In the genomic region with DNA sequence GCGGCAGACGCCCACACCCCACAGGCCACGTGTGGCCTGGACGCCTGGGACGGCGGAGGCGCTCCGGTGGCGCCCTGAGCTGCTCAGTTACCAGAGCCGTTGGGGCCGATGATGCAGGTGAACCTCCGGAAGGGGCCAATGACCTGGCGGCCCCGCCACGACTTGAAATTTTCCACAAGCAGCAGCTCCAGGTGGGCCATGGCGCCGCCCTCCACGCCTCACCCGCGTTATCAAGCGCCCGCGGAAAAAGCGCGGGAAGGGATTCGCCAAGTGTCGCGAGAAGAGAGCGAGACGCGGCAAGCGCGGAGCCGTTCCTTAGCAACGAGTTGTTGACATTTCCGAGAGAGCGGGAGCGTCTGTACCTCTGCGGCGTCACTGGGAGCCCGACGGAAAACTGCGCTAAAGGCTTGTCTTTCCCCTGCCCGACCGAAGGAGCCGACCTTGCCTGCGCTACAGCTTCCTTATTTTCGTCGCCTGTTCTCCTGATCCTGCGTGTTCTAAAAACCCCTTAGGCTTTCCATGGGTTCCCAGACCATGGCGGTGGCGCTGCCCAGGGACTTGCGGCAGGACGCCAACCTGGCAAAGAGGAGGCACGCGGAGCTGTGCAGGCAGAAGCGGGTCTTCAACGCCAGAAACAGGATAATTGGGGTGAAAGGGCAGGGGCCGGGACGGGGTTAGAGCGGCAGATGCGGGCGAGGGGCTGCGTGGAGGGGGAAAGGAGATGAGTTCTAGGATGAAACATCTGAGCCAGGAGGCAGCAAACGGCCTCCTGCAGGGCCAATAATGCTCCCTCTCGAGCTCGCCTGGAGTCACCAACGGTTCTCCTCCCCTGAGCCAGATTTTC, we compare ENCODE assay signal across 8 cellular contexts. TPM values are rescaled to one million over a fixed set of nuclear protein-coding genes. Genes with fewer than 3 reads are reported as not detected.
DNase-seq lines count a peak whose midpoint lies in the region; ATAC-seq, FAIRE-seq and TF ChIP-seq lines count a peak whose summit lies in the region.

A gene with protein sequence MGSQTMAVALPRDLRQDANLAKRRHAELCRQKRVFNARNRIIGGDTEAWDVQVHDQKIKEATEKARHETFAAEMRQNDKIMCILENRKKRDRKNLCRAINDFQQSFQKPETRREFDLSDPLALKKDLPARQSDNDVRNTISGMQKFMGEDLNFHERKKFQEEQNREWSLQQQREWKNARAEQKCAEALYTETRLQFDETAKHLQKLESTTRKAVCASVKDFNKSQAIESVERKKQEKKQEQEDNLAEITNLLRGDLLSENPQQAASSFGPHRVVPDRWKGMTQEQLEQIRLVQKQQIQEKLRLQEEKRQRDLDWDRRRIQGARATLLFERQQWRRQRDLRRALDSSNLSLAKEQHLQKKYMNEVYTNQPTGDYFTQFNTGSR (plus strand): TSS at position 326 of the 844 bp plus-strand sequence. CDS start 194 bp downstream, at position 520.
A gene with protein sequence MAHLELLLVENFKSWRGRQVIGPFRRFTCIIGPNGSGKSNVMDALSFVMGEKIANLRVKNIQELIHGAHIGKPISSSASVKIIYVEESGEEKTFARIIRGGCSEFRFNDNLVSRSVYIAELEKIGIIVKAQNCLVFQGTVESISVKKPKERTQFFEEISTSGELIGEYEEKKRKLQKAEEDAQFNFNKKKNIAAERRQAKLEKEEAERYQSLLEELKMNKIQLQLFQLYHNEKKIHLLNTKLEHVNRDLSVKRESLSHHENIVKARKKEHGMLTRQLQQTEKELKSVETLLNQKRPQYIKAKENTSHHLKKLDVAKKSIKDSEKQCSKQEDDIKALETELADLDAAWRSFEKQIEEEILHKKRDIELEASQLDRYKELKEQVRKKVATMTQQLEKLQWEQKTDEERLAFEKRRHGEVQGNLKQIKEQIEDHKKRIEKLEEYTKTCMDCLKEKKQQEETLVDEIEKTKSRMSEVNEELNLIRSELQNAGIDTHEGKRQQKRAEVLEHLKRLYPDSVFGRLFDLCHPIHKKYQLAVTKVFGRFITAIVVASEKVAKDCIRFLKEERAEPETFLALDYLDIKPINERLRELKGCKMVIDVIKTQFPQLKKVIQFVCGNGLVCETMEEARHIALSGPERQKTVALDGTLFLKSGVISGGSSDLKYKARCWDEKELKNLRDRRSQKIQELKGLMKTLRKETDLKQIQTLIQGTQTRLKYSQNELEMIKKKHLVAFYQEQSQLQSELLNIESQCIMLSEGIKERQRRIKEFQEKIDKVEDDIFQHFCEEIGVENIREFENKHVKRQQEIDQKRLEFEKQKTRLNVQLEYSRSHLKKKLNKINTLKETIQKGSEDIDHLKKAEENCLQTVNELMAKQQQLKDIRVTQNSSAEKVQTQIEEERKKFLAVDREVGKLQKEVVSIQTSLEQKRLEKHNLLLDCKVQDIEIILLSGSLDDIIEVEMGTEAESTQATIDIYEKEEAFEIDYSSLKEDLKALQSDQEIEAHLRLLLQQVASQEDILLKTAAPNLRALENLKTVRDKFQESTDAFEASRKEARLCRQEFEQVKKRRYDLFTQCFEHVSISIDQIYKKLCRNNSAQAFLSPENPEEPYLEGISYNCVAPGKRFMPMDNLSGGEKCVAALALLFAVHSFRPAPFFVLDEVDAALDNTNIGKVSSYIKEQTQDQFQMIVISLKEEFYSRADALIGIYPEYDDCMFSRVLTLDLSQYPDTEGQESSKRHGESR (minus strand): TSS at position 232 of the 844 bp plus-strand sequence. CDS start 32 bp downstream, at position 200.

- 1% methylated on average over 27 of the region's 68 CpGs for WGBS in suprapubic skin

- peaks cover 7% of the 10 kb centered on the region for H3K4me1 Mint-ChIP-seq in activated naive CD4-positive, alpha-beta T cell treated with anti-CD3 and anti-CD28 coated beads, Interleukin-2, amount 50 U/mL, for 24 hours
- peaks cover 8% of the 10 kb centered on the region for H3K4me1 Mint-ChIP-seq in osteocyte (ENCODE audit: unreplicated experiment)

- no peaks in the 10 kb centered on the region for H3K27me3 ChIP-seq in suprapubic skin

- peak; percentile 95 for ATAC-seq in Right ventricle myocardium superior (ENCODE audit: poor library complexity)

- peak within 1 kb of the TSS; percentile 41 for H3K27ac Mint-ChIP-seq in activated naive CD4-positive, alpha-beta T cell treated with anti-CD3 and anti-CD28 coated beads, Interleukin-2, amount 50 U/mL, for 24 hours
- H3K27ac Mint-ChIP-seq in osteocyte (ENCODE audit: unreplicated experiment), result peak within 1 kb of the TSS; percentile 84

- DNase-seq in COLO829 (ENCODE audit: low spot score) (peak; percentile 84), HuH-7 (ENCODE audit: low spot score) (peak; percentile 87), SK-N-DZ (ENCODE audit: low spot score) (peak; percentile 75), Right ventricle myocardium superior (peak; percentile 87), osteocyte (ENCODE audit: extremely low spot score, unreplicated experiment) (peak; percentile 91), suprapubic skin (ENCODE audit: low spot score in 2 of 2) (peak in 1 of 2 donors; percentile 91), urothelium cell line (ENCODE audit: low spot score) (no peak)

- FAIRE-seq in urothelium cell line (lab: Jason Lieb, UNC), result no peak

- H3K4me1 ChIP-seq in suprapubic skin, result peaks cover 13% of the 10 kb centered on the region

- peak within 1 kb of the TSS; percentile 83 for H3K4me3 Mint-ChIP-seq in activated naive CD4-positive, alpha-beta T cell treated with anti-CD3 and anti-CD28 coated beads, Interleukin-2, amount 50 U/mL, for 24 hours
- H3K4me3 Mint-ChIP-seq in osteocyte (ENCODE audit: unreplicated experiment), result peak within 1 kb of the TSS; percentile 80

- TF ChIP-seq POLR2A in suprapubic skin (IDR thresholded peaks at IDR 0.05), result no peak

- no peak for TF ChIP-seq EP300 in suprapubic skin (IDR thresholded peaks at IDR 0.05)

- intact Hi-C loops in Right ventricle myocardium superior (cut with DNase I), result no loop called here

- no peaks in the 10 kb centered on the region for H3K36me3 Mint-ChIP-seq in activated naive CD4-positive, alpha-beta T cell treated with anti-CD3 and anti-CD28 coated beads, Interleukin-2, amount 50 U/mL, for 24 hours
- no peaks in the 10 kb centered on the region for H3K36me3 Mint-ChIP-seq in osteocyte (ENCODE audit: unreplicated experiment)

- H3K27me3 Mint-ChIP-seq in activated naive CD4-positive, alpha-beta T cell treated with anti-CD3 and anti-CD28 coated beads, Interleukin-2, amount 50 U/mL, for 24 hours, result no peaks in the 10 kb centered on the region
- peaks cover 7% of the 10 kb centered on the region for H3K27me3 Mint-ChIP-seq in osteocyte (ENCODE audit: unreplicated experiment)

- no peaks in the 10 kb centered on the region for H3K9me3 Mint-ChIP-seq in activated naive CD4-positive, alpha-beta T cell treated with anti-CD3 and anti-CD28 coated beads, Interleukin-2, amount 50 U/mL, for 24 hours
- H3K9me3 Mint-ChIP-seq in osteocyte (ENCODE audit: unreplicated experiment), result no peaks in the 10 kb centered on the region

- TF ChIP-seq CTCF in osteocyte (IDR thresholded peaks at IDR 0.05) (peak; percentile 11), suprapubic skin (IDR thresholded peaks at IDR 0.05) (no peak)

- no peaks in the 10 kb centered on the region for H3K9me3 ChIP-seq in suprapubic skin

- H3K27ac ChIP-seq in suprapubic skin, result no peak within 1 kb of the TSS

- no peaks in the 10 kb centered on the region for H3K36me3 ChIP-seq in suprapubic skin

- peak within 1 kb of the TSS; percentile 45 for H3K4me3 ChIP-seq in suprapubic skin

RNA-seq across cellular contexts. Expression of the first gene that starts in this region (rescaled TPM):
- polyA plus RNA-seq in SK-N-DZ (2014; cell fraction: cytosol; rRNA removed), result 0.53 TPM in 1 of 2 replicates, not detected in the other
- 0.51 TPM in 1 of 2 replicates, not detected in the other for polyA plus RNA-seq in SK-N-DZ (2014; cell fraction: nucleus; rRNA removed)
- not detected for total RNA-seq in Right ventricle myocardium superior
- total RNA-seq in osteocyte, result 0.56 and 0.68 TPM in 2 replicates
- 1 to 10 TPM in 1 of 4 donors, under 1 TPM in 1, not detected in 2; 0.30 to 5.7 TPM for total RNA-seq in suprapubic skin

RNA-seq across cellular contexts. Expression of the second gene that starts in this region (rescaled TPM):
- polyA plus RNA-seq in SK-N-DZ (2014; cell fraction: cytosol; rRNA removed), result not detected in 2 replicates
- not detected in 2 replicates for polyA plus RNA-seq in SK-N-DZ (2014; cell fraction: nucleus; rRNA removed)
- total RNA-seq in Right ventricle myocardium superior (not detected), osteocyte (not detected in 2 replicates), suprapubic skin (under 1 TPM in 1 of 4 donors, not detected in 3; 0.21 TPM)

Comparison
In these comparisons a context has a peak if more than half of its experiments do, and no peak if none do; other contexts are left out.
1. Peak in DNase-seq and ATAC-seq in Right ventricle myocardium superior; RNA of the genes that start here not detected or under 1 TPM.
2. Peak in DNase-seq in osteocyte; RNA of the genes that start here not detected or under 1 TPM.